In the genomic region with DNA sequence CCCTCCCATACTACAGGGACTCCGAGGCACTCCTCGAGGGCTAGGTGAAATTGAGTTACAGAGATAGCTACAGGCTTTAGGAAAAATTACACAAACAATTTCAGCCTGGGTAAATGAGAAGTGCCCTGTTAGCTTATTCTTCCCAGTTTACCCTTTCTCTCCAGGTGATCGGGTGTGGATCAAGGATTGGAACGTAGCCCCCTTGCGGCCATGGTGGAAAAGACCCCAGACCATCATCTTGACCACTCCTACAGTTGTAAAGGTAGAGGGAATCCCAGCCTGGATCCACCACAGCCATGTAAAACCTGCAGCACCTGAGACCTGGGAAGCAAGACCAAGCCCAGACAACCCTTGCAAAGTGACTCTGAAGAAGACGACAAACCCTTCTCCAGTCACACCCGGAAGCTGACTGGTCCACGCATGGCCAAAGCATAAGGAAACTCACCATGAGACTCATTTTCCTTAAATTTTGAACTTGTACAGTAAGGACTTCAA, we compare ENCODE assay signal across 31 cellular contexts.
"Had no signal": no experiment of that assay in that cellular context is flagged by ENCODE, and none has a peak within 500 bp of the region (broad histone marks: within the 10 kb centered on the region; RNA-seq: fewer than 3 reads in every experiment).

No MANE protein-coding gene starts in this region.

- H3K27ac Mint-ChIP-seq: activated CD4-positive, alpha-beta T cell treated with anti-CD3 and anti-CD28 coated beads, Interleukin-2, amount 10 ng/mL, durations not matched to agents 24 days and 14 days; activated CD8-positive, alpha-beta T cell treated with anti-CD3 and anti-CD28 coated beads for 36 hours; activated naive CD8-positive, alpha-beta T cell treated with anti-CD3 and anti-CD28 coated beads for 36 hours; activated T-cell treated with anti-CD3 and anti-CD28 coated beads, Interleukin-2, amount 50 U/mL, for 72 hours; activated T-helper 17 cell treated with anti-CD3 and anti-CD28 coated beads, Interleukin-2, amount 50 U/mL, for 72 hours had no signal

- H3K27ac ChIP-seq: brain microvascular endothelial cell, PC-9, VCaP had no signal

- H3K4me3 Mint-ChIP-seq: activated CD4-positive, alpha-beta T cell treated with anti-CD3 and anti-CD28 coated beads, Interleukin-2, amount 10 ng/mL, durations not matched to agents 24 days and 14 days; activated CD8-positive, alpha-beta T cell treated with anti-CD3 and anti-CD28 coated beads for 36 hours; activated naive CD8-positive, alpha-beta T cell treated with anti-CD3 and anti-CD28 coated beads for 36 hours; activated T-cell treated with anti-CD3 and anti-CD28 coated beads, Interleukin-2, amount 50 U/mL, for 72 hours; activated T-helper 17 cell treated with anti-CD3 and anti-CD28 coated beads, Interleukin-2, amount 50 U/mL, for 72 hours had no signal

- H3K36me3 ChIP-seq: brain microvascular endothelial cell had no signal

- H3K27me3 ChIP-seq: brain microvascular endothelial cell had no signal

- DNase-seq: activated CD4-positive, alpha-beta T cell treated with anti-CD3 and anti-CD28 coated beads, Interleukin-2, amount 10 ng/mL, durations not matched to agents 24 days and 14 days; activated CD4-positive, alpha-beta T cell treated with anti-CD3 and anti-CD28 coated beads, Interleukin-2, amount 50 U/mL, for 4 hours; activated CD8-positive, alpha-beta T cell treated with anti-CD3 and anti-CD28 coated beads for 36 hours; activated effector memory CD4-positive, alpha-beta T cell treated with anti-CD3 and anti-CD28 coated beads, Interleukin-2, amount 50 U/mL, for 16 hours; activated naive CD4-positive, alpha-beta T cell; activated naive CD4-positive, alpha-beta T cell treated with anti-CD3 and anti-CD28 coated beads, Interleukin-2, amount 50 U/mL, for 16 hours; activated naive CD8-positive, alpha-beta T cell treated with anti-CD3 and anti-CD28 coated beads for 36 hours; activated T-cell treated with anti-CD3 and anti-CD28 coated beads, Interleukin-2, amount 50 U/mL, for 1 hour; activated T-cell treated with anti-CD3 and anti-CD28 coated beads, Interleukin-2, amount 50 U/mL, for 72 hours; amniotic stem cell; aorta; brain microvascular endothelial cell; central memory CD4-positive, alpha-beta T cell; NCI-H1092 treated with DMSO at 0.1 percent for 48 hours; NCI-H146; NCI-H187; NCI-H2029 treated with DMSO at 0.1 percent for 48 hours; NCI-H2171 treated with DMSO at 0.1 percent for 48 hours; NCI-H2227 treated with DMSO at 0.1 percent for 48 hours; NCI-H446; NCI-H510A treated with DMSO at 0.1 percent for 48 hours; NCI-H526 treated with DMSO at 0.1 percent for 48 hours; NCI-H774; PC-9; Right ventricle myocardium superior; SW 1271; T-helper 1 cell; T-helper 2 cell; T-helper 9 cell had no signal

- H3K36me3 Mint-ChIP-seq: activated naive CD8-positive, alpha-beta T cell treated with anti-CD3 and anti-CD28 coated beads for 36 hours had no signal

- H3K4me1 Mint-ChIP-seq: activated CD4-positive, alpha-beta T cell treated with anti-CD3 and anti-CD28 coated beads, Interleukin-2, amount 10 ng/mL, durations not matched to agents 24 days and 14 days; activated naive CD8-positive, alpha-beta T cell treated with anti-CD3 and anti-CD28 coated beads for 36 hours; activated T-helper 17 cell treated with anti-CD3 and anti-CD28 coated beads, Interleukin-2, amount 50 U/mL, for 72 hours had no signal

- H3K4me3 ChIP-seq: PC-9 had no signal

- H3K27me3 Mint-ChIP-seq: activated CD4-positive, alpha-beta T cell treated with anti-CD3 and anti-CD28 coated beads, Interleukin-2, amount 10 ng/mL, durations not matched to agents 24 days and 14 days; activated CD8-positive, alpha-beta T cell treated with anti-CD3 and anti-CD28 coated beads for 36 hours; activated naive CD8-positive, alpha-beta T cell treated with anti-CD3 and anti-CD28 coated beads for 36 hours; activated T-helper 17 cell treated with anti-CD3 and anti-CD28 coated beads, Interleukin-2, amount 50 U/mL, for 72 hours had no signal
